29 cellular contexts compared by ENCODE assay signal in the genomic region with DNA sequence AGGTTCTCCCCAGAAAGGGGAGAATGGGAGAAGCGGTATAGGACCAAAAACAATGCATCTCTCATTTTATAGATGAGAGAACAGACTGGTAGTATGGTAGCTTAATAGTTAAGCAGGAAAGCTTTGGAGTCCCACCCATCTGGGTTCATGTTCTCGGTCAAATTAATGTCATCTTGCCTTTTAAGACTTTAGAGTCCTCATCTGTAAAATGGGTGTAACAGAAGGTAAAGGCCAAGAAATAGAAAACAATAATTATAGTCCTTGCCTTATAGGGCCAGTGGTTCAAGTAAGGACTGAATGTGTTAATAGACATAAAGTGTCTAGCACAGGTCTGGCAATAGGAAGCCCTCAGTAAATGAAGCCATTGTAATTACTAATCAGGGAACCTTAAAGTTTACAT. TPM values are rescaled to one million over a fixed set of nuclear protein-coding genes. Genes with fewer than 3 reads are reported as not detected.
"Had no signal": no experiment of that assay in that cellular context is flagged by ENCODE, and none has a peak within 500 bp of the region (broad histone marks: within the 10 kb centered on the region; RNA-seq: fewer than 3 reads in every experiment).

No MANE protein-coding gene starts in this region.

- H3K9me3 ChIP-seq: stomach, suprapubic skin, testis, thoracic aorta, thyroid gland, tibial artery, tibial nerve, transverse colon, upper lobe of left lung, upper lobe of right lung, uterus, vagina had no signal

- FAIRE-seq: urothelium cell line had no signal

- H3K36me3 ChIP-seq: uterus had no signal

- H3K4me3 ChIP-seq: stomach, suprapubic skin, testis, thoracic aorta, thyroid gland, tibial artery, tibial nerve, transverse colon, upper lobe of left lung, upper lobe of right lung, uterus, vagina had no signal

- H3K27me3 ChIP-seq: stomach, suprapubic skin, testis, thyroid gland, tibial artery, tibial nerve, transverse colon, upper lobe of left lung, upper lobe of right lung, uterus, vagina had no signal

- H3K27ac ChIP-seq: stomach, suprapubic skin, testis, thoracic aorta, thyroid gland, tibial artery, tibial nerve, transverse colon, upper lobe of left lung, upper lobe of right lung, uterus, vagina had no signal

- ATAC-seq: stimulated activated effector memory CD8-positive, alpha-beta T cell treated with anti-CD3 and anti-CD28 coated beads, Interleukin-12 subunit alpha, Interleukin-12 subunit beta, amount 100 ng/mL, for 72 hours; stimulated activated memory B cell treated with anti-CD40 and anti-IgM and Interleukin-4, amounts not matched to agents 10 μg/mL and 1 μg/mL and 100 μg/mL, for 72 hours; stimulated activated naive B cell treated with anti-CD40 and anti-IgM and Interleukin-4, amounts not matched to agents 10 μg/mL and 1 μg/mL and 100 μg/mL, for 72 hours; stimulated activated naive CD8-positive, alpha-beta T cell treated with anti-CD3 and anti-CD28 coated beads, Interleukin-15, amount 100 ng/mL, for 72 hours; stimulated activated naive CD8-positive, alpha-beta T cell treated with anti-CD3 and anti-CD28 coated beads, Interleukin-15, Interleukin-2, amounts not matched to agents 100 U/mL and 50 U/mL, for 24 hours; upper lobe of right lung had no signal

- DNase-seq: stimulated activated CD4-positive, alpha-beta T cell treated with anti-CD3 and anti-CD28 coated beads, Interleukin-2, amount 100 ng/mL, for 48 hours; stimulated activated CD4-positive, alpha-beta T cell treated with anti-CD3 and anti-CD28 coated beads, Interleukin-4, amount 100 ng/mL, for 1 hour; stimulated activated CD4-positive, alpha-beta T cell treated with anti-CD3 and anti-CD28 coated beads, Interleukin-4, amount 100 ng/mL, for 24 hours; stimulated activated CD4-positive, alpha-beta T cell treated with anti-CD3 and anti-CD28 coated beads, Interleukin-4, amount 100 ng/mL, for 4 hours; stimulated activated CD8-positive, alpha-beta memory T cell treated with anti-CD3 and anti-CD28 coated beads, Interleukin-4, amount 100 ng/mL, for 48 hours; stimulated activated naive B cell treated with anti-CD40 and anti-IgM and Interleukin-4, amounts not matched to agents 10 μg/mL and 1 μg/mL and 100 μg/mL, for 72 hours; stimulated activated naive CD4-positive, alpha-beta T cell; stimulated activated naive CD4-positive, alpha-beta T cell treated with Interleukin-2 at 50 U/mL for 16 hours; stimulated activated naive CD8-positive, alpha-beta T cell treated with anti-CD3 and anti-CD28 coated beads, Interleukin-15, amount 100 ng/mL, for 72 hours; stimulated activated naive CD8-positive, alpha-beta T cell treated with anti-CD3 and anti-CD28 coated beads, Interleukin-15, Interleukin-2, amounts not matched to agents 100 U/mL and 50 U/mL, for 24 hours; stomach; substantia nigra; testis; thyroid gland; tibial artery; transverse colon; trophoblast cell; upper lobe of left lung; upper lobe of right lung; uterus had no signal

- H3K4me1 ChIP-seq: uterus had no signal

RNA-seq across cellular contexts. Expression of a gene that starts 51.4 kb away (rescaled TPM):
- total RNA-seq: suprapubic skin, temporal lobe, thoracic aorta, tibial nerve, upper lobe of right lung, urinary bladder had no signal
- polyA plus RNA-seq: stomach had no signal
